In the genomic region with DNA sequence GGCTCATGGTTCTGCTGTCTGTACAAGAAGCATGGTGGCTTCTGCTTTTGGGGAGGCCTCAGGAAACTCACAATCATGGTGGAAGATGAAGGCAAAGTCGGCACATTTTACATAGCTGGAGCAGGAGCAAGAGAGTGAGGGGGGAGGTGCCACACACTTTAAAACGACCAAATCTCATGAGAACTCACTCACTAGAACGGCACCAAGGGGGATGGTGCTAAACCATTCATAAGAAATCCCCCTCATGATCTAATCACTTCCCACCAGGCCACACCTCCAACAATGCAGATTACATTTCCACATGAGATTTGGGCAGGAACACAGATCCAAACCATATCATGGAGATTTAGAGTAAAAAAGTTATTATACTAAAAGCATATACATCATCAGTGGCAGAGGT, we compare ENCODE assay signal across 14 cellular contexts. TPM values are rescaled to one million over a fixed set of nuclear protein-coding genes. Genes with fewer than 3 reads are reported as not detected.
DNase-seq lines count a peak whose midpoint lies in the region; ATAC-seq and TF ChIP-seq lines count a peak whose summit lies in the region.
"Had no signal": no experiment of that assay in that cellular context is flagged by ENCODE, and none has a peak within 500 bp of the region (broad histone marks: within the 10 kb centered on the region; RNA-seq: fewer than 3 reads in every experiment).

No MANE protein-coding gene starts in this region.

- H3K27ac Mint-ChIP-seq in activated CD4-positive, alpha-beta memory T cell treated with anti-CD3 and anti-CD28 coated beads, Interleukin-2, amount 10 ng/mL, durations not matched to agents 7 days and 5 days = peak overlapping the region; percentile 80
- H3K27ac Mint-ChIP-seq in immature natural killer cell = peak overlapping the region in 1 of 6 donors; percentile 5
- H3K27ac Mint-ChIP-seq: WTC11 had no signal

- H3K4me1 ChIP-seq in DND-41 (ENCODE audit: insufficient read depth, low read length) (peaks cover 19% of the 10 kb centered on the region), foreskin keratinocyte (no peaks in the 10 kb centered on the region), BE2C (no peaks in the 10 kb centered on the region)
- H3K4me1 ChIP-seq: Caco-2 had no signal

- peak overlapping the region; percentile 7; the same call in 1 of the 2 replicates for H3K9ac ChIP-seq in DND-41 (ENCODE audit: low read depth, low read length)

- H3K4me1 Mint-ChIP-seq in activated CD4-positive, alpha-beta memory T cell treated with anti-CD3 and anti-CD28 coated beads, Interleukin-2, amount 10 ng/mL, durations not matched to agents 7 days and 5 days = peaks cover 19% of the 10 kb centered on the region
- H3K4me1 Mint-ChIP-seq in immature natural killer cell = peaks cover 11 to 17% of the 10 kb centered on the region in 2 donors

- DNase-seq in DND-41 = no peak
- DNase-seq in activated CD4-positive, alpha-beta memory T cell treated with anti-CD3 and anti-CD28 coated beads, Interleukin-2, amount 10 ng/mL, durations not matched to agents 7 days and 5 days = no peak
- no peak for DNase-seq in foreskin keratinocyte
- DNase-seq in immature natural killer cell = no peak
- DNase-seq in HCEC 1CT = no peak
- no peak for DNase-seq in BE2C
- DNase-seq: Caco-2; glutamatergic neuron; NK-92 treated with Interleukin-12 subunit alpha and Interleukin-12 subunit beta, amount 100 ng/mL, for 24 hours; substantia nigra had no signal

- H3K36me3 Mint-ChIP-seq in activated CD4-positive, alpha-beta memory T cell treated with anti-CD3 and anti-CD28 coated beads, Interleukin-2, amount 10 ng/mL, durations not matched to agents 7 days and 5 days (ENCODE audit: low read depth) = peaks cover 3% of the 10 kb centered on the region
- H3K36me3 Mint-ChIP-seq in immature natural killer cell = no peaks in the 10 kb centered on the region
- H3K36me3 Mint-ChIP-seq: WTC11 had no signal

- H3K4me3 ChIP-seq in DND-41 (ENCODE audit: low read depth in 1 of 2, low read length in 2 of 2) = no peak overlapping the region
- no peak overlapping the region for H3K4me3 ChIP-seq in BE2C (ENCODE audit: low read depth, low read length)
- H3K4me3 ChIP-seq: cardiac muscle cell had no signal

- H3K27ac ChIP-seq in DND-41 (ENCODE audit: low read length) (peak overlapping the region; percentile 72; the same call in 1 of the 2 replicates), foreskin keratinocyte (no peak overlapping the region)
- H3K27ac ChIP-seq: cardiac muscle cell had no signal

- POLR2A ChIA-PET in activated CD4-positive, alpha-beta memory T cell treated with anti-CD3 and anti-CD28 coated beads, Interleukin-2, amount 10 ng/mL, durations not matched to agents 7 days and 5 days (lab: Charles Lee) = interaction anchor here (0.7 to 5.0 kb wide), 3 partner anchors 9 to 27 kb away, joined by 3 to 123 read pairs (median 7); a partner anchor contains a TSS

- peaks cover 2% of the 10 kb centered on the region for H3K9me3 Mint-ChIP-seq in activated CD4-positive, alpha-beta memory T cell treated with anti-CD3 and anti-CD28 coated beads, Interleukin-2, amount 10 ng/mL, durations not matched to agents 7 days and 5 days
- no peaks in the 10 kb centered on the region for H3K9me3 Mint-ChIP-seq in immature natural killer cell
- H3K9me3 Mint-ChIP-seq: WTC11 had no signal

- H3K27me3 ChIP-seq in DND-41 (ENCODE audit: insufficient read depth, low read length, poor library complexity) (peaks cover 3% of the 10 kb centered on the region), foreskin keratinocyte (peaks cover 11% of the 10 kb centered on the region), BE2C (peaks cover 63% of the 10 kb centered on the region)

- H3K36me3 ChIP-seq in DND-41 (ENCODE audit: insufficient read depth, low read length) (no peaks in the 10 kb centered on the region), BE2C (no peaks in the 10 kb centered on the region)
- H3K36me3 ChIP-seq: cardiac muscle cell had no signal

- peak overlapping the region; percentile 92 for H2AFZ ChIP-seq in DND-41 (ENCODE audit: low read depth, low read length)

- CTCF ChIA-PET in activated CD4-positive, alpha-beta memory T cell treated with anti-CD3 and anti-CD28 coated beads, Interleukin-2, amount 10 ng/mL, durations not matched to agents 7 days and 5 days (lab: Charles Lee) = interaction anchor here (0.8 to 3.9 kb wide), 3 partner anchors 13 to 77 kb away, joined by 3 to 39 read pairs (median 10); a partner anchor contains a TSS

- ATAC-seq in DND-41 (ENCODE audit: insufficient read depth, low read depth) (peak; percentile 41; the same call in 2 of the 3 replicates), GM19455 (IDR thresholded peaks at IDR 0.05; ENCODE audit: unreplicated experiment) (peak; percentile 23), HG03064 (IDR thresholded peaks at IDR 0.05; ENCODE audit: low read depth, unreplicated experiment) (peak; percentile 11), foreskin keratinocyte (no peak)
- ATAC-seq: WTC11 had no signal

- H3K79me2 ChIP-seq in DND-41 (ENCODE audit: insufficient read depth, low read length) = no peaks in the 10 kb centered on the region

- peaks cover 23% of the 10 kb centered on the region for H3K27me3 Mint-ChIP-seq in activated CD4-positive, alpha-beta memory T cell treated with anti-CD3 and anti-CD28 coated beads, Interleukin-2, amount 10 ng/mL, durations not matched to agents 7 days and 5 days
- peaks cover 0 to 6% (median 2%) of the 10 kb centered on the region in 3 donors for H3K27me3 Mint-ChIP-seq in immature natural killer cell (ENCODE audit: low read depth in 3 of 3)

- H3K4me3 Mint-ChIP-seq in activated CD4-positive, alpha-beta memory T cell treated with anti-CD3 and anti-CD28 coated beads, Interleukin-2, amount 10 ng/mL, durations not matched to agents 7 days and 5 days = no peak overlapping the region
- H3K4me3 Mint-ChIP-seq in immature natural killer cell = no peak overlapping the region
- H3K4me3 Mint-ChIP-seq: WTC11 had no signal

- H3K9me3 ChIP-seq in DND-41 (ENCODE audit: insufficient read depth, low read length, severe bottlenecking) (no peaks in the 10 kb centered on the region), BE2C (no peaks in the 10 kb centered on the region)
- H3K9me3 ChIP-seq: Caco-2 had no signal

- H3K4me2 ChIP-seq in DND-41 (ENCODE audit: insufficient read depth, low read length) = peak overlapping the region; percentile 58

- TF ChIP-seq CTCF in DND-41 (IDR thresholded peaks at IDR 0.05; ENCODE audit: borderline replicate concordance, extremely low read depth, low read length, poor library complexity, severe bottlenecking) (no peak), foreskin keratinocyte (conservative IDR thresholded peaks at IDR 0.05) (no peak), BE2C (IDR thresholded peaks at IDR 0.05; ENCODE audit: low read depth, low read length) (no peak)

- H4K20me1 ChIP-seq in DND-41 (ENCODE audit: insufficient read depth, low read length) = no peaks in the 10 kb centered on the region

RNA-seq across cellular contexts. Expression of a gene that starts 13.6 kb away (rescaled TPM):
- 10 to 100 TPM; 32.0 to 35.4 TPM for total RNA-seq in activated CD4-positive, alpha-beta memory T cell treated with anti-CD3 and anti-CD28 coated beads, Interleukin-2, amount 10 ng/mL, durations not matched to agents 7 days and 5 days
- total RNA-seq in foreskin keratinocyte = 22.8 and 23.6 TPM in 2 replicates
- polyA plus RNA-seq in foreskin keratinocyte (4.2 and 4.7 TPM in 2 replicates), immature natural killer cell (10 to 100 TPM; 19.0 to 44.3 (median 26.8) TPM)
- 11.9 TPM for polyA plus RNA-seq in BE2C (2012; ENCODE audit: insufficient read depth, insufficient read length, low read depth)

RNA-seq across cellular contexts. Expression of a gene that starts 34.7 kb away (rescaled TPM):
- total RNA-seq in activated CD4-positive, alpha-beta memory T cell treated with anti-CD3 and anti-CD28 coated beads, Interleukin-2, amount 10 ng/mL, durations not matched to agents 7 days and 5 days = not detected
- total RNA-seq in foreskin keratinocyte = not detected in 2 replicates
- polyA plus RNA-seq in foreskin keratinocyte (not detected in 2 replicates), immature natural killer cell (not detected)
- not detected for polyA plus RNA-seq in BE2C (2012; ENCODE audit: insufficient read depth, insufficient read length, low read depth)
- total RNA-seq: Caco-2, cardiac muscle cell had no signal
- polyA plus RNA-seq: cardiac muscle cell had no signal
